Comparison of ENCODE assay signal across 8 cellular contexts in the genomic region with DNA sequence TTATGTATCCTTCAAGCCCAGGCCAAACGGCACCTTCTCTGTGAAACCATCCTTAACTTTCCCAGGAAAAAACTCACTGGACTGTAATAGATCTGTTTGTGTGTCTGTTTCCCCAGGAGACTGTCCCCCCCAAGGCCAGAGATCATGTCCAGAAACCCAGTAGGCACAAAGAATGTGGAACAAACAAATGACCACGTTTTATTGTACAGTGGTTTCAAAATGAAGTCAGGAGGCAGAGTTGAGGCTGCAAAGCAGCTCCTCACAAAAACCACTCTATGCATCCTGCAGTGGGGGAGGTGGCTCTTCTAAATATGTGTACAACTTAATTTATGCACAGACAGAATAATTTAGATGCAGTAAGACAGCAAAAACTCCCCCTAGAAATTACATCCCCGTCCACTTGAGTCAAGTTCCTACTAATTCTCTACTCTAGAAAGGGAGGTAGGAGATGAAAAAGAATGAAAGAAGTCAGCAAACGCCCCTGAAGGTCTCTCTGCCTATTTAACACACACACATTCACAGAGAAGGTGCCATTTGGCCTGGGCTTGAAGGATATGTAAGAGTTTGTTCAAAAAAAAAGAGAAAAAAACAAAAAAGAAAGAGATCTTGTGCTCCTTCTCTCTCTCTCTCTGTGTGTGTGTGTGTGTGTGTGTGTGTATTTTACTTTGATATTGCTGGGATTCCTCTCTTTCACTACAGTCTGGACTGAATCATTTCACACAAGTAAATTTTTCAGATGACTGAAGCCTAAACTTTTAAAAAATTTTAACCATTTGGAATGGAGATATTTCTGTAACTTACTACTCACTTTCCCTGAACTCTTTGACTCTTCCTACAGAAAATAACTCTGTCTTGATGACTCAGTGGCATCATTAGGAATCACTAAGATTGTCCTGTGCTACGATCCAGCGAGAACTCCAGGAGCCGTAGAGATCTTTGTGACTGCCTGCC. TPM values are rescaled to one million over a fixed set of nuclear protein-coding genes. Genes with fewer than 3 reads are reported as not detected.
DNase-seq lines count a peak whose midpoint lies in the region; ATAC-seq lines count a peak whose summit lies in the region.

No MANE protein-coding gene starts in this region.

- DNase-seq in activated T-cell treated with anti-CD3 and anti-CD28 coated beads, Interleukin-2, amount 50 U/mL, for 48 hours, result peak; percentile 50 to 55
- DNase-seq in non-pigmented ciliary epithelial cell (ENCODE audit: low read depth) (peak; percentile 35), superior temporal gyrus (ENCODE audit: extremely low spot score) (no peak), left cardiac atrium (no peak), midbrain (lab: John Stamatoyannopoulos, UW) (no peak)

- intact Hi-C loops in left cardiac atrium (cut with DNase I), result no loop called here

- ATAC-seq in GM18861 (IDR thresholded peaks at IDR 0.05; ENCODE audit: unreplicated experiment) (peak; percentile 56), HG02759 (IDR thresholded peaks at IDR 0.05; ENCODE audit: unreplicated experiment) (peak; percentile 73), left cardiac atrium (no peak), esophagus mucosa (no peak)

RNA-seq across cellular contexts. Expression of a gene that starts 19.5 kb away (rescaled TPM):
- total RNA-seq in left cardiac atrium, result 10 to 100 TPM; 10.1 to 11.6 TPM
- 2.3 TPM for total RNA-seq in esophagus mucosa

Comparison
In these comparisons a context has a peak if more than half of its experiments do, and no peak if none do; other contexts are left out.
1. ATAC-seq: peak in GM18861 (single experiment) and HG02759 (single experiment); none in left cardiac atrium (0 of 2) and esophagus mucosa (single experiment).
2. DNase-seq: peak in activated T-cell treated with anti-CD3 and anti-CD28 coated beads, Interleukin-2, amount 50 U/mL, for 48 hours (2 of 2) and non-pigmented ciliary epithelial cell (single experiment); none in superior temporal gyrus (single experiment), left cardiac atrium (single experiment) and midbrain (single experiment).